In the genomic region with DNA sequence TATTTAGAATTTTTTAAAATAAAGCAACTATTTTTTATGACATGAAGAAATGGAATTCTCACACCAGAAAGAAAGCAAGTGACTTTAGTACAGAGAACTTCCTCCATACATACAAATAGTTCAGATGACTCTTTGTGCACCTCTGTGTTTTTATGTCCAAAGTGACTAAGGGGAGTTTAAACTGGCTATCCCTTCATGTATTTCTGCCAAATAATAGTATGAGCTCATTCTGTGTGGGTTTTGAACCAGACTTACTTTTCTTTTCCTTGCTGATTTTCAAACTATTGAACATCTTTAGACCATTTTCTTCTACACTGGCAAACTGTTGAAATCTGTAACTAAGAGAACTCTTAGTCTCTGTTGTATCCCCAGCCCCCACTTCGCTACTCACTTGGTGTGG, we compare ENCODE assay signal across 18 cellular contexts.
A peak's percentile ranks its signal among the peaks of the same experiment; 100 is the strongest.
DNase-seq lines count a peak whose midpoint lies in the region; ATAC-seq and TF ChIP-seq lines count a peak whose summit lies in the region.
"Had no signal": no experiment of that assay in that cellular context is flagged by ENCODE, and none has a peak within 500 bp of the region (broad histone marks: within the 10 kb centered on the region; RNA-seq: fewer than 3 reads in every experiment).

No MANE protein-coding gene starts in this region.

- DNase-seq in HT1080 (ENCODE audit: low read depth) (peak; percentile 5), astrocyte of the hippocampus (ENCODE audit: low read depth, low spot score) (peak; percentile 46), fibroblast of pulmonary artery (ENCODE audit: low read depth) (peak; percentile 1), DMS53 (lab: John Stamatoyannopoulos, UW) (no peak)
- DNase-seq in stimulated activated naive CD4-positive, alpha-beta T cell (lab: John Stamatoyannopoulos, UW): no peak
- no peak for DNase-seq in activated CD4-positive, alpha-beta memory T cell treated with anti-CD3 and anti-CD28 coated beads, Interleukin-2, amount 10 ng/mL, durations not matched to agents 7 days and 5 days
- DNase-seq: Caco-2, MM.1S, NCI-H1105 treated with DMSO at 0.1 percent for 48 hours, NCI-H187, NCI-H2171, NCI-H446 treated with DMSO at 0.1 percent for 48 hours, NCI-H774, SHP77 had no signal

- H3K4me3 Mint-ChIP-seq in activated CD4-positive, alpha-beta memory T cell treated with anti-CD3 and anti-CD28 coated beads, Interleukin-2, amount 10 ng/mL, durations not matched to agents 7 days and 5 days: no peak overlapping the region
- no peak overlapping the region for H3K4me3 Mint-ChIP-seq in stimulated activated memory B cell treated with anti-CD40 and anti-IgM and Interleukin-4, amounts not matched to agents 10 μg/mL and 1 μg/mL and 100 μg/mL, for 72 hours

- H3K4me1 ChIP-seq in ACC112 (ENCODE audit: control insufficient read depth, insufficient read depth, low read length, unreplicated experiment): peaks cover 36% of the 10 kb centered on the region
- H3K4me1 ChIP-seq: Caco-2 had no signal

- H3K27ac ChIP-seq in ACC112 (ENCODE audit: low read depth, low read length): peak overlapping the region; percentile 47
- H3K27ac ChIP-seq: 22Rv1, KMS-11 had no signal

- H3K27me3 Mint-ChIP-seq in activated CD4-positive, alpha-beta memory T cell treated with anti-CD3 and anti-CD28 coated beads, Interleukin-2, amount 10 ng/mL, durations not matched to agents 7 days and 5 days: no peaks in the 10 kb centered on the region
- H3K27me3 Mint-ChIP-seq in stimulated activated memory B cell treated with anti-CD40 and anti-IgM and Interleukin-4, amounts not matched to agents 10 μg/mL and 1 μg/mL and 100 μg/mL, for 72 hours: no peaks in the 10 kb centered on the region

- no peaks in the 10 kb centered on the region for H3K79me2 ChIP-seq in ACC112 (ENCODE audit: control insufficient read depth, insufficient read depth, low read length, unreplicated experiment)

- TF ChIP-seq CTCF in fibroblast of pulmonary artery (IDR thresholded peaks at IDR 0.05; ENCODE audit: low read length, missing control alignments): no peak

- H3K4me3 ChIP-seq in ACC112 (ENCODE audit: low read depth, low read length) (no peak overlapping the region), fibroblast of pulmonary artery (replicated peaks; ENCODE audit: low read depth, low read length) (no peak overlapping the region)

- H3K4me1 Mint-ChIP-seq in activated CD4-positive, alpha-beta memory T cell treated with anti-CD3 and anti-CD28 coated beads, Interleukin-2, amount 10 ng/mL, durations not matched to agents 7 days and 5 days: no peaks in the 10 kb centered on the region
- H3K4me1 Mint-ChIP-seq in stimulated activated memory B cell treated with anti-CD40 and anti-IgM and Interleukin-4, amounts not matched to agents 10 μg/mL and 1 μg/mL and 100 μg/mL, for 72 hours: no peaks in the 10 kb centered on the region

- H2AFZ ChIP-seq in ACC112 (ENCODE audit: low read length, unreplicated experiment): peak overlapping the region; percentile 8

- no peak overlapping the region for H3K27ac Mint-ChIP-seq in activated CD4-positive, alpha-beta memory T cell treated with anti-CD3 and anti-CD28 coated beads, Interleukin-2, amount 10 ng/mL, durations not matched to agents 7 days and 5 days
- H3K27ac Mint-ChIP-seq in stimulated activated memory B cell treated with anti-CD40 and anti-IgM and Interleukin-4, amounts not matched to agents 10 μg/mL and 1 μg/mL and 100 μg/mL, for 72 hours: no peak overlapping the region

- H3K9me3 Mint-ChIP-seq in activated CD4-positive, alpha-beta memory T cell treated with anti-CD3 and anti-CD28 coated beads, Interleukin-2, amount 10 ng/mL, durations not matched to agents 7 days and 5 days: peaks cover 5% of the 10 kb centered on the region
- H3K9me3 Mint-ChIP-seq in stimulated activated memory B cell treated with anti-CD40 and anti-IgM and Interleukin-4, amounts not matched to agents 10 μg/mL and 1 μg/mL and 100 μg/mL, for 72 hours: peaks cover under 1% of the 10 kb centered on the region

- POLR2A ChIA-PET in activated CD4-positive, alpha-beta memory T cell treated with anti-CD3 and anti-CD28 coated beads, Interleukin-2, amount 10 ng/mL, durations not matched to agents 7 days and 5 days (lab: Charles Lee): no interaction called here

- CTCF ChIA-PET in activated CD4-positive, alpha-beta memory T cell treated with anti-CD3 and anti-CD28 coated beads, Interleukin-2, amount 10 ng/mL, durations not matched to agents 7 days and 5 days (lab: Charles Lee): no interaction called here

- ATAC-seq in stimulated activated memory B cell treated with anti-CD40 and anti-IgM and Interleukin-4, amounts not matched to agents 10 μg/mL and 1 μg/mL and 100 μg/mL, for 72 hours: no peak

- H3K27me3 ChIP-seq in ACC112 (ENCODE audit: insufficient read depth, low read length): no peaks in the 10 kb centered on the region

- no peaks in the 10 kb centered on the region for H3K36me3 Mint-ChIP-seq in activated CD4-positive, alpha-beta memory T cell treated with anti-CD3 and anti-CD28 coated beads, Interleukin-2, amount 10 ng/mL, durations not matched to agents 7 days and 5 days (ENCODE audit: low read depth)
- no peaks in the 10 kb centered on the region for H3K36me3 Mint-ChIP-seq in stimulated activated memory B cell treated with anti-CD40 and anti-IgM and Interleukin-4, amounts not matched to agents 10 μg/mL and 1 μg/mL and 100 μg/mL, for 72 hours

- no peaks in the 10 kb centered on the region for H3K36me3 ChIP-seq in ACC112 (ENCODE audit: insufficient read depth, low read length)

Comparison
In these comparisons a context has a peak if more than half of its experiments do, and no peak if none do; other contexts are left out.
1. DNase-seq: peak in HT1080 (single experiment), astrocyte of the hippocampus (single experiment) and fibroblast of pulmonary artery (single experiment); none in stimulated activated naive CD4-positive, alpha-beta T cell (0 of 6), activated CD4-positive, alpha-beta memory T cell treated with anti-CD3 and anti-CD28 coated beads, Interleukin-2, amount 10 ng/mL, durations not matched to agents 7 days and 5 days (single experiment) and DMS53 (single experiment).